Comparison of ENCODE assay signal across 20 cellular contexts in the genomic region with DNA sequence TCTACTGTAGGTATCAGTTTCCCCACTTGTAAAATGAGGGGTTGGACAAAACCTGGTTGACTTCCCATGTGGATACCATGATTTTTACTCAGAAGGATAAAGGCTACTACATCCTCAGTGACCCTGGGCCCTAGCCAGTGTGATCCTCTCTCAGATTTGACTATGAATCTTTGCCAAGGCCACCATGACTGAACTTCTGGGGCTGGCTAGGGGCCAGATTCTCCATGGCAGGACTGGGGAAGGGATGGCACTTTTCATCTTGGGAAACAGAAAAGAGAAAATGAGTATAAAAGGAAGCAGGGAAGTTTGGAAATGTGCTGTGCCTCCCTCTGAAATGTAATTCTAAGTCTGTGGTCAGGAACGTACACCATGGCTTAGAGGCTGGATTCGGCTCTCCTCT. TPM values are rescaled to one million over a fixed set of nuclear protein-coding genes. Genes with fewer than 3 reads are reported as not detected.
A peak's percentile ranks its signal among the peaks of the same experiment; 100 is the strongest.
DNase-seq lines count a peak whose midpoint lies in the region; ATAC-seq and TF ChIP-seq lines count a peak whose summit lies in the region.
"Had no signal": no experiment of that assay in that cellular context is flagged by ENCODE, and none has a peak within 500 bp of the region (broad histone marks: within the 10 kb centered on the region; RNA-seq: fewer than 3 reads in every experiment).

No MANE protein-coding gene starts in this region.

- no peaks in the 10 kb centered on the region for H3K36me3 ChIP-seq in naive thymus-derived CD4-positive, alpha-beta T cell (ENCODE audit: control insufficient read depth in 2 of 3, insufficient read depth in 3 of 3, low read length in 3 of 3)
- H3K36me3 ChIP-seq in parathyroid adenoma (ENCODE audit: control insufficient read depth, insufficient read depth, low read length) = no peaks in the 10 kb centered on the region

- CTCF ChIA-PET in CD4-positive, alpha-beta T cell (lab: Charles Lee) = no interaction called here
- CTCF ChIA-PET in T-cell (lab: Charles Lee) = no interaction called here
- CTCF ChIA-PET in naive thymus-derived CD4-positive, alpha-beta T cell (lab: Charles Lee) = no interaction called here

- no peaks in the 10 kb centered on the region for H3K79me2 ChIP-seq in parathyroid adenoma

- H3K27me3 Mint-ChIP-seq in CD4-positive, alpha-beta T cell = peaks cover 52% of the 10 kb centered on the region
- peaks cover 41 to 51% of the 10 kb centered on the region in 2 donors for H3K27me3 Mint-ChIP-seq in T-cell
- H3K27me3 Mint-ChIP-seq in naive thymus-derived CD4-positive, alpha-beta T cell = peaks cover 50 to 64% (median 51%) of the 10 kb centered on the region in 5 donors

- no peaks in the 10 kb centered on the region for H3K9me3 Mint-ChIP-seq in CD4-positive, alpha-beta T cell
- H3K9me3 Mint-ChIP-seq in T-cell = peaks cover 0 to under 1% (median 0%) of the 10 kb centered on the region in 3 donors
- no peaks in the 10 kb centered on the region for H3K9me3 Mint-ChIP-seq in naive thymus-derived CD4-positive, alpha-beta T cell
- H3K9me3 Mint-ChIP-seq: CD8-positive, alpha-beta T cell; GM23338 had no signal

- no peak for ATAC-seq in CD4-positive, alpha-beta T cell (ENCODE audit: poor library complexity)
- ATAC-seq in T-cell (replicated peaks in 1 of 4) (no peak), HG03457 (IDR thresholded peaks at IDR 0.05; ENCODE audit: unreplicated experiment) (no peak)
- ATAC-seq in naive thymus-derived CD4-positive, alpha-beta T cell = no peak
- ATAC-seq: CD8-positive, alpha-beta T cell; GM23338; HCT116; K562 had no signal

- no peak overlapping the region for H3K4me2 ChIP-seq in parathyroid adenoma (ENCODE audit: low read length)

- intact Hi-C loops in CD4-positive, alpha-beta T cell (cut with DNase I, micrococcal nuclease) = loop anchor here in 1 of 2 experiments (10.0 kb wide), 1 partner anchor 499 kb away; no protein-coding TSS in a partner anchor
- intact Hi-C loops in naive thymus-derived CD4-positive, alpha-beta T cell (cut with micrococcal nuclease) = loop anchor here (5.0 to 10.0 kb wide), 3 partner anchors 191 to 499 kb away; no protein-coding TSS in a partner anchor

- H3K9me3 ChIP-seq in CD4-positive, alpha-beta T cell (ENCODE audit: control insufficient read depth, low read length) = no peaks in the 10 kb centered on the region
- no peaks in the 10 kb centered on the region for H3K9me3 ChIP-seq in naive thymus-derived CD4-positive, alpha-beta T cell (ENCODE audit: control insufficient read depth in 2 of 3, low read length in 3 of 3)
- no peaks in the 10 kb centered on the region for H3K9me3 ChIP-seq in parathyroid adenoma (ENCODE audit: control insufficient read depth, low read length)

- no peak overlapping the region for H3K27ac Mint-ChIP-seq in CD4-positive, alpha-beta T cell
- H3K27ac Mint-ChIP-seq in T-cell = no peak overlapping the region
- H3K27ac Mint-ChIP-seq in naive thymus-derived CD4-positive, alpha-beta T cell = no peak overlapping the region
- H3K27ac Mint-ChIP-seq: CD8-positive, alpha-beta T cell; GM23338; HFFc6 had no signal

- peak overlapping the region; percentile 36 for H3K4me3 Mint-ChIP-seq in CD4-positive, alpha-beta T cell
- peak overlapping the region in 2 of 3 donors; percentile 7 to 85 for H3K4me3 Mint-ChIP-seq in T-cell
- peak overlapping the region in 7 of 10 donors; percentile 26 to 84 (median 79) for H3K4me3 Mint-ChIP-seq in naive thymus-derived CD4-positive, alpha-beta T cell
- H3K4me3 Mint-ChIP-seq: HFFc6 had no signal

- POLR2A ChIA-PET in CD4-positive, alpha-beta T cell (lab: Charles Lee) = no interaction called here
- POLR2A ChIA-PET in T-cell (lab: Charles Lee) = no interaction called here
- POLR2A ChIA-PET in naive thymus-derived CD4-positive, alpha-beta T cell (lab: Charles Lee) = no interaction called here

- peaks cover 0 to 14% of the 10 kb centered on the region in 2 donors for H3K4me1 ChIP-seq in naive thymus-derived CD4-positive, alpha-beta T cell (ENCODE audit: control insufficient read depth in 2 of 2, insufficient read depth in 2 of 2, low read length in 2 of 2)
- peaks cover 13% of the 10 kb centered on the region for H3K4me1 ChIP-seq in parathyroid adenoma

- H3K4me3 ChIP-seq in naive thymus-derived CD4-positive, alpha-beta T cell (ENCODE audit: low read length) = no peak overlapping the region
- no peak overlapping the region for H3K4me3 ChIP-seq in parathyroid adenoma (ENCODE audit: low read depth, low read length)
- H3K4me3 ChIP-seq: K562 had no signal

- no peak overlapping the region for H3K27ac ChIP-seq in CD4-positive, alpha-beta T cell (ENCODE audit: low read depth, low read length)
- H3K27ac ChIP-seq in naive thymus-derived CD4-positive, alpha-beta T cell (ENCODE audit: low read depth, low read length) = no peak overlapping the region
- peak overlapping the region; percentile 37 for H3K27ac ChIP-seq in parathyroid adenoma
- H3K27ac ChIP-seq: C4-2B had no signal

- TF ChIP-seq CTCF in CD4-positive, alpha-beta T cell (IDR thresholded peaks at IDR 0.05) = no peak
- no peak for TF ChIP-seq CTCF in parathyroid adenoma (IDR thresholded peaks at IDR 0.05)

- H3K27me3 ChIP-seq in CD4-positive, alpha-beta T cell (ENCODE audit: control insufficient read depth, insufficient read depth, low read length) = peaks cover 40% of the 10 kb centered on the region
- H3K27me3 ChIP-seq in naive thymus-derived CD4-positive, alpha-beta T cell (ENCODE audit: control insufficient read depth in 2 of 2, insufficient read depth in 2 of 2, low read length in 2 of 2) = peaks cover 7 to 13% of the 10 kb centered on the region in 2 donors
- no peaks in the 10 kb centered on the region for H3K27me3 ChIP-seq in parathyroid adenoma (ENCODE audit: control insufficient read depth, insufficient read depth, low read length)

- H3K4me1 Mint-ChIP-seq in CD4-positive, alpha-beta T cell (ENCODE audit: low read depth) = peaks cover 25% of the 10 kb centered on the region
- H3K4me1 Mint-ChIP-seq in T-cell = peaks cover 26 to 28% (median 27%) of the 10 kb centered on the region in 3 donors
- peaks cover 11 to 33% (median 16%) of the 10 kb centered on the region in 7 donors for H3K4me1 Mint-ChIP-seq in naive thymus-derived CD4-positive, alpha-beta T cell

- H3K9ac ChIP-seq in parathyroid adenoma = no peak overlapping the region

- no peak for DNase-seq in CD4-positive, alpha-beta T cell
- DNase-seq in T-cell (no peak), mesenteric fat pad (ENCODE audit: low spot score) (no peak), NCI-H2171 treated with DMSO at 0.1 percent for 48 hours (lab: John Stamatoyannopoulos, UW) (no peak)
- no peak for DNase-seq in naive thymus-derived CD4-positive, alpha-beta T cell
- DNase-seq: ACHN; AML-193; CD8-positive, alpha-beta T cell; COR-L47; DMS79; GDM1; HFFc6; IMR-90 had no signal

- H3K36me3 Mint-ChIP-seq in CD4-positive, alpha-beta T cell (ENCODE audit: low read depth) = no peaks in the 10 kb centered on the region
- H3K36me3 Mint-ChIP-seq in T-cell = no peaks in the 10 kb centered on the region
- H3K36me3 Mint-ChIP-seq in naive thymus-derived CD4-positive, alpha-beta T cell = peaks cover 0 to 5% (median 0%) of the 10 kb centered on the region in 5 donors
- H3K36me3 Mint-ChIP-seq: CD8-positive, alpha-beta T cell had no signal

- H2AFZ ChIP-seq in parathyroid adenoma = peak overlapping the region; percentile 65

RNA-seq across cellular contexts. Expression of gene FSTL4, which starts 1.4 kb away (rescaled TPM):
- not detected for total RNA-seq in CD4-positive, alpha-beta T cell
- total RNA-seq in T-cell (1 to 10 TPM in 2 of 5 donors, not detected in 3; 1.6 TPM), mesenteric fat pad (not detected)
- total RNA-seq in naive thymus-derived CD4-positive, alpha-beta T cell = under 1 TPM in 1 of 5 experiments, not detected in 4; 0.17 TPM
- polyA plus RNA-seq in naive thymus-derived CD4-positive, alpha-beta T cell = not detected
- total RNA-seq: HFFc6, K562 had no signal
- polyA plus RNA-seq: BJ, IMR-90 had no signal
